Comparison of ENCODE assay signal across 16 cellular contexts in genomic region chr6:55833284-55833683, GRCh38. TPM values are rescaled to one million over a fixed set of nuclear protein-coding genes. Genes with fewer than 3 reads are reported as not detected.
DNase-seq lines count a peak whose midpoint lies in the region; ATAC-seq, FAIRE-seq and TF ChIP-seq lines count a peak whose summit lies in the region.
"Had no signal": no experiment of that assay in that cellular context is flagged by ENCODE, and none has a peak within 500 bp of the region (broad histone marks: within the 10 kb centered on the region; RNA-seq: fewer than 3 reads in every experiment).

No MANE protein-coding gene starts in this region.

- CTCF ChIA-PET in GM10248 (lab: Yijun Ruan, JAX), result interaction anchor here (0.9 to 2.9 kb wide), 3 partner anchors 10 to 33 kb away, joined by 3 to 13 read pairs (median 4); no protein-coding TSS in a partner anchor

- H3K4me3 ChIP-seq in BE2C (ENCODE audit: low read depth, low read length), result no peak overlapping the region
- H3K4me3 ChIP-seq: breast epithelium had no signal

- no peak for TF ChIP-seq CTCF in GM10248 (IDR thresholded peaks at IDR 0.05; ENCODE audit: control extremely low read depth, extremely low read depth, low read depth, missing control alignments)
- TF ChIP-seq CTCF in BE2C (IDR thresholded peaks at IDR 0.05; ENCODE audit: low read depth, low read length), result no peak

- H3K27me3 ChIP-seq in BE2C, result no peaks in the 10 kb centered on the region
- H3K27me3 ChIP-seq: breast epithelium had no signal

- H3K4me3 Mint-ChIP-seq in T-helper 17 cell, result no peak overlapping the region
- H3K4me3 Mint-ChIP-seq: CD4-positive, CD25-positive, alpha-beta regulatory T cell had no signal

- H3K4me1 Mint-ChIP-seq in T-helper 17 cell, result no peaks in the 10 kb centered on the region
- H3K4me1 Mint-ChIP-seq: CD4-positive, CD25-positive, alpha-beta regulatory T cell had no signal

- H3K36me3 ChIP-seq in BE2C, result no peaks in the 10 kb centered on the region
- H3K36me3 ChIP-seq: breast epithelium had no signal

- H3K36me3 Mint-ChIP-seq in T-helper 17 cell (ENCODE audit: low read depth), result no peaks in the 10 kb centered on the region
- H3K36me3 Mint-ChIP-seq: CD4-positive, CD25-positive, alpha-beta regulatory T cell had no signal

- peak; percentile 86 for ATAC-seq in GM19025 (IDR thresholded peaks at IDR 0.05; ENCODE audit: low read depth, unreplicated experiment)
- peak; percentile 64 for ATAC-seq in GM21825 (IDR thresholded peaks at IDR 0.05; ENCODE audit: unreplicated experiment)
- peak; percentile 61 for ATAC-seq in HG03175 (IDR thresholded peaks at IDR 0.05; ENCODE audit: unreplicated experiment)
- ATAC-seq in T-helper 17 cell, result no peak

- POLR2A ChIA-PET in GM10248 (lab: Yijun Ruan, JAX), result no interaction called here

- H3K4me1 ChIP-seq in BE2C, result no peaks in the 10 kb centered on the region
- H3K4me1 ChIP-seq: breast epithelium had no signal

- H3K27me3 Mint-ChIP-seq in T-helper 17 cell, result no peaks in the 10 kb centered on the region
- H3K27me3 Mint-ChIP-seq: CD4-positive, CD25-positive, alpha-beta regulatory T cell had no signal

- H3K27ac Mint-ChIP-seq in T-helper 17 cell, result no peak overlapping the region
- H3K27ac Mint-ChIP-seq: CD4-positive, CD25-positive, alpha-beta regulatory T cell had no signal

- FAIRE-seq in islet of Langerhans (lab: Jason Lieb, UNC), result peak; percentile 85

- H3K9me3 ChIP-seq in BE2C (no peaks in the 10 kb centered on the region), T-helper 17 cell (ENCODE audit: control insufficient read depth, low read length, poor library complexity, severe bottlenecking) (no peaks in the 10 kb centered on the region)
- H3K9me3 ChIP-seq: breast epithelium had no signal

- DNase-seq in GM10248 (ENCODE audit: extremely low spot score) (no peak), BE2C (no peak), HT-29 (ENCODE audit: low spot score) (no peak), T-helper 17 cell (no peak)
- DNase-seq: CD4-positive, CD25-positive, alpha-beta regulatory T cell; effector CD8-positive, alpha-beta T cell; foreskin fibroblast; HCEC 1CT; occipital lobe; SIG-M5 had no signal

RNA-seq across cellular contexts. Expression of gene BMP5, which starts 42.1 kb away (rescaled TPM):
- 0.51 TPM for polyA plus RNA-seq in BE2C (2012; ENCODE audit: insufficient read depth, insufficient read length, low read depth)
- not detected in 2 replicates for total RNA-seq in HT-29 (2014; rRNA removed; shearing (Covaris generic))
- total RNA-seq in T-helper 17 cell, result not detected
- total RNA-seq: CD4-positive, CD25-positive, alpha-beta regulatory T cell; mesenteric fat pad had no signal
- polyA plus RNA-seq: CD4-positive, CD25-positive, alpha-beta regulatory T cell had no signal
